ENCODE assay signal across 8 cellular contexts in the genomic region with DNA sequence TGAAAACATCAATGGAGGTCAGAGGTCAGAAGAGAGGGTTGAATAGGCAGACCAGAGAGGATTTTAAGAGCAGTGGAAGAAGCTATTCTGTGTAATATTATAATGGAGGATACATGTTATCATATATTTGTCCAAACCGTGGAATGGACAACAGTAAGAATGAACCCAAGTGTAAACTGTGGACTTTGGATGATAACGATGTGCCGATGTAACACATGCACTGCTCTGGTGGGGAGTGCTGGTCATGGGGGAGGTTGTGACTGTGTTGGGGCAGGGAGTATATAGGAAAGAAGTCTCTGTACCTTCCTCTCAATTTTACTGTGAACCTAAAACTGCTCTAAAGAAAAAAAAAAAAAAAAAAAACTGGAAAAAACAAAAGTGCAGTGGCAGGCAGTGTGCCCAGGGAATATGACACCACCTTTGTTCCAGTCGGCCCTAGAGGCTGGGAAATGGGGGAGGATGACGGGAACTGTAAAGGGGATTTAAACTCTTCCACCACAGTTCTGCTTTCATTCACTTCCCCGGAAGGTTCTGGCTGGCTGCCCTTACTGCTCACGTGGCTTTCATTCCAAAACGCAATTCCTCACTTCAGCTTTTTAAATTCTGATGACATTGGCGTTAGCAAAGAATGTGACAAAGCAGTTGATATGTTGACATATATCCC.
DNase-seq lines count a peak whose midpoint lies in the region; ATAC-seq and TF ChIP-seq lines count a peak whose summit lies in the region.

No MANE protein-coding gene starts in this region.

- intact Hi-C loops in CD8-positive, alpha-beta T cell (cut with DNase I, micrococcal nuclease), result loop anchor here in 1 of 2 experiments (1.0 to 2.0 kb wide), 2 partner anchors 128 to 186 kb away; a partner anchor contains a TSS

- peaks cover 17% of the 10 kb centered on the region for H3K4me1 ChIP-seq in CD8-positive, alpha-beta T cell (ENCODE audit: insufficient read depth, low read length)
- peaks cover 13% of the 10 kb centered on the region for H3K4me1 ChIP-seq in effector memory CD4-positive, alpha-beta T cell (ENCODE audit: control insufficient read depth, insufficient read depth, low read length, poor library complexity, severe bottlenecking)

- H3K36me3 Mint-ChIP-seq in CD8-positive, alpha-beta T cell, result no peaks in the 10 kb centered on the region
- no peaks in the 10 kb centered on the region for H3K36me3 Mint-ChIP-seq in nephron (ENCODE audit: low read depth)

- H3K27me3 Mint-ChIP-seq in CD8-positive, alpha-beta T cell (ENCODE audit: low read depth), result no peaks in the 10 kb centered on the region
- H3K27me3 Mint-ChIP-seq in nephron (ENCODE audit: low read depth), result no peaks in the 10 kb centered on the region

- H3K9me3 Mint-ChIP-seq in CD8-positive, alpha-beta T cell, result peaks cover 2% of the 10 kb centered on the region
- H3K9me3 Mint-ChIP-seq in nephron, result no peaks in the 10 kb centered on the region

- POLR2A ChIA-PET in CD8-positive, alpha-beta T cell (lab: Charles Lee), result interaction anchor here (0.5 to 2.0 kb wide), 4 partner anchors 19 to 151 kb away, joined by 3 to 7 read pairs (median 4); no protein-coding TSS in a partner anchor

- peaks cover 27% of the 10 kb centered on the region for H3K4me1 Mint-ChIP-seq in CD8-positive, alpha-beta T cell (ENCODE audit: low read depth)
- peaks cover 54% of the 10 kb centered on the region for H3K4me1 Mint-ChIP-seq in nephron

- ATAC-seq in CD8-positive, alpha-beta T cell, result no peak
- ATAC-seq in esophagus mucosa (no peak), GM21717 (IDR thresholded peaks at IDR 0.05; ENCODE audit: unreplicated experiment) (no peak)

- no peak overlapping the region for H3K4me3 ChIP-seq in CD8-positive, alpha-beta T cell (ENCODE audit: low read depth, low read length)
- H3K4me3 ChIP-seq in effector memory CD4-positive, alpha-beta T cell (ENCODE audit: insufficient read depth, low read depth, low read length, poor library complexity, severe bottlenecking), result peak overlapping the region; percentile 4

- H3K4me3 Mint-ChIP-seq in CD8-positive, alpha-beta T cell, result peak overlapping the region; percentile 40
- H3K4me3 Mint-ChIP-seq in nephron, result no peak overlapping the region

- peak overlapping the region; percentile 83 for H3K27ac Mint-ChIP-seq in CD8-positive, alpha-beta T cell
- peak overlapping the region; percentile 53 to 76 (median 61) for H3K27ac Mint-ChIP-seq in nephron

- CTCF ChIA-PET in CD8-positive, alpha-beta T cell (lab: Charles Lee), result interaction anchor here (0.9 to 5.7 kb wide), 4 partner anchors 25 to 217 kb away, joined by 3 to 27 read pairs (median 6); no protein-coding TSS in a partner anchor

- H3K27me3 ChIP-seq in CD8-positive, alpha-beta T cell (ENCODE audit: insufficient read depth, low read length), result no peaks in the 10 kb centered on the region
- no peaks in the 10 kb centered on the region for H3K27me3 ChIP-seq in effector memory CD4-positive, alpha-beta T cell (replicated peaks; ENCODE audit: control insufficient read depth, insufficient read depth, low read length, poor library complexity, severe bottlenecking)

- no peaks in the 10 kb centered on the region for H3K9me3 ChIP-seq in CD8-positive, alpha-beta T cell (ENCODE audit: low read length)
- no peaks in the 10 kb centered on the region for H3K9me3 ChIP-seq in effector memory CD4-positive, alpha-beta T cell (ENCODE audit: control insufficient read depth, low read length)

- no peak for DNase-seq in CD8-positive, alpha-beta T cell
- DNase-seq in NCI-H2107 (lab: John Stamatoyannopoulos, UW) (peak; percentile 47), NCI-H226 (no peak), T1000 (lab: John Stamatoyannopoulos, UW) (no peak)
- no peak for DNase-seq in effector memory CD4-positive, alpha-beta T cell

- no peaks in the 10 kb centered on the region for H3K36me3 ChIP-seq in CD8-positive, alpha-beta T cell (ENCODE audit: insufficient read depth, low read length)
- no peaks in the 10 kb centered on the region for H3K36me3 ChIP-seq in effector memory CD4-positive, alpha-beta T cell (ENCODE audit: control insufficient read depth, insufficient read depth, low read length)

- H3K27ac ChIP-seq in CD8-positive, alpha-beta T cell (ENCODE audit: low read depth, low read length), result peak overlapping the region; percentile 3
- peak overlapping the region; percentile 32 for H3K27ac ChIP-seq in effector memory CD4-positive, alpha-beta T cell (ENCODE audit: insufficient read depth, low read length, poor library complexity, severe bottlenecking)

- TF ChIP-seq CTCF in CD8-positive, alpha-beta T cell (IDR thresholded peaks at IDR 0.05), result no peak
- TF ChIP-seq CTCF in nephron (IDR thresholded peaks at IDR 0.05; ENCODE audit: unreplicated experiment in 3 of 3), result no peak
